In genomic region chr1:52233463-52233862, GRCh38 we compare ENCODE assay signal across 11 cellular contexts.
"Had no signal": no experiment of that assay in that cellular context is flagged by ENCODE, and none has a peak within 500 bp of the region (broad histone marks: within the 10 kb centered on the region; RNA-seq: fewer than 3 reads in every experiment).

No MANE protein-coding gene starts in this region.

- DNase-seq: H9, HCEC 1CT, HFFc6, IMR-90, Karpas-422, KBM-7 had no signal

- H3K9ac ChIP-seq: KMS-11 had no signal

- FAIRE-seq: H1, H54, HTR-8/SVneo had no signal

- H3K4me2 ChIP-seq: GM23338, KMS-11 had no signal

- ATAC-seq: GM23338 had no signal

- H3K4me3 ChIP-seq: GM23338 had no signal

- H2AFZ ChIP-seq: GM23338 had no signal

- H3K27ac ChIP-seq: KMS-11 had no signal
